20 cellular contexts compared by ENCODE assay signal in the genomic region with DNA sequence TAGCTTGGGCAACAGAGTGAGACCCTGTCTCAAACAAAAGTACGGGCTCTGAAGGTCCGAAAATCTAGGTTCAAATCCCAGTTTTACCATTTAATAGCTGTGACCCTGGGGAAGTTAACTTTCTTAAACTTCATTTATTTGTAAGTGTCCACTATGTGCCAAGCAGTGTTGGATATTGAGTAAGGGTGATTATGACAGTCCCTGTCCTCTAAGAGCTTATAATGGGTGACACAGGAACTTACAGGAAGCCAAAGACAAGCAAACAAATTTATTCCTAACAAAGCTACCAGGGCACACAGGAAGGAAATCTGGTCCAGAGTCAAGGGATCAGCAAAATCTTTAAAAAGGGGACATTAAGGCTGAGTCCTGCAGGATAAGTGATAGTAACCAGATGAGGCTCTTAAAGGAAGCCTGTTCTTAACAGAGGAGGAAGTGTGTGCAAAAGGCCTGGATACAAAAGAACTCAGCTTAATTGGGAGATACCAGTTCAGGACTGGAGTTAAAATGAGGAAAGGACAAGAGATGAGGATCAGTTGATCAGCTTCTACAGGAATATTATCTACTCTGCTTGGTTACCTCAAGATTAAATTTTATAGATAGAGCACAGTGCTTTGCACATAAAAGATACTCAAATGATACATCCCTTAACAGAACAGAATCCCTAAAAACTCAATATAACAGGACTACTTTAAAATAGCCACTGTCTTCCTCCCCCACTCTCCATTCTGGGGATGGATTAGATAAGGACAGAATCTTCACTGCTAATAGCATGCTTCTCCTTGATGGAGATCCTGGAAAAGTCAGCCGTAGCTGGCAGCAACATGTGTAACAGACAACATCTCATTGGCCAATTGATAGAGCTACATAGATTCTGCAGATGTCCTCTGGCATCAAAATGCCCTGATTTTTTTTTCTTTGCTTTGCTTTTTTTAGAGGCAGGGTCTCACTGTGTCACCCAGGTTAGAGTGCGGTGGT. TPM values are rescaled to one million over a fixed set of nuclear protein-coding genes. Genes with fewer than 3 reads are reported as not detected.
DNase-seq lines count a peak whose midpoint lies in the region; ATAC-seq and TF ChIP-seq lines count a peak whose summit lies in the region.
"Had no signal": no experiment of that assay in that cellular context is flagged by ENCODE, and none has a peak within 500 bp of the region (broad histone marks: within the 10 kb centered on the region; RNA-seq: fewer than 3 reads in every experiment).

No MANE protein-coding gene starts in this region.

- H3K27ac ChIP-seq in CD4-positive, CD25-positive, alpha-beta regulatory T cell (ENCODE audit: insufficient read depth, low read length, poor library complexity, severe bottlenecking) = no peak overlapping the region
- H3K27ac ChIP-seq: body of pancreas, C4-2B, dorsolateral prefrontal cortex, esophagus squamous epithelium, testis had no signal

- no peaks in the 10 kb centered on the region for H3K36me3 ChIP-seq in CD4-positive, CD25-positive, alpha-beta regulatory T cell (ENCODE audit: control insufficient read depth, insufficient read depth, low read length)

- no peak overlapping the region for H3K4me3 ChIP-seq in CD4-positive, CD25-positive, alpha-beta regulatory T cell (ENCODE audit: low read depth, low read length)
- no peak overlapping the region for H3K4me3 ChIP-seq in foreskin fibroblast (ENCODE audit: low read depth in 1 of 2, low read length in 2 of 2)
- H3K4me3 ChIP-seq: body of pancreas, esophagus squamous epithelium, MG63, testis had no signal

- ATAC-seq in CD4-positive, CD25-positive, alpha-beta regulatory T cell (ENCODE audit: low read depth in 2 of 2) = no peak
- no peak for ATAC-seq in GM18498 (IDR thresholded peaks at IDR 0.05; ENCODE audit: unreplicated experiment)
- ATAC-seq: body of pancreas, Panc1 had no signal

- H3K4me3 Mint-ChIP-seq in CD4-positive, CD25-positive, alpha-beta regulatory T cell = peak overlapping the region in 1 of 4 donors; percentile 32
- H3K4me3 Mint-ChIP-seq in chondrocyte (ENCODE audit: unreplicated experiment) (no peak overlapping the region), nephron progenitor cell (no peak overlapping the region)
- H3K4me3 Mint-ChIP-seq: activated naive CD4-positive, alpha-beta T cell treated with anti-CD3 and anti-CD28 coated beads, Interleukin-2, amount 10 ng/mL, durations not matched to agents 7 days and 5 days had no signal

- H3K36me3 Mint-ChIP-seq in CD4-positive, CD25-positive, alpha-beta regulatory T cell = peaks cover 23% of the 10 kb centered on the region
- H3K36me3 Mint-ChIP-seq in chondrocyte (ENCODE audit: low read depth) = no peaks in the 10 kb centered on the region
- H3K36me3 Mint-ChIP-seq in nephron progenitor cell (ENCODE audit: low read depth) = peaks cover 30% of the 10 kb centered on the region

- no peaks in the 10 kb centered on the region for H3K27me3 ChIP-seq in CD4-positive, CD25-positive, alpha-beta regulatory T cell (ENCODE audit: control insufficient read depth, insufficient read depth, low read length)
- H3K27me3 ChIP-seq: body of pancreas, dorsolateral prefrontal cortex, esophagus squamous epithelium, MG63, testis had no signal

- in situ Hi-C loops in KBM-7 (cut with MboI; ENCODE audit: low pct_unique_long_range_greater_than_20kb, low sequenced_read_pairs) = no loop called here

- no peaks in the 10 kb centered on the region for H3K27me3 Mint-ChIP-seq in CD4-positive, CD25-positive, alpha-beta regulatory T cell
- H3K27me3 Mint-ChIP-seq in chondrocyte (ENCODE audit: low read depth) = no peaks in the 10 kb centered on the region
- H3K27me3 Mint-ChIP-seq in nephron progenitor cell (ENCODE audit: low read depth, poor library complexity) = peaks cover 2% of the 10 kb centered on the region
- H3K27me3 Mint-ChIP-seq: activated naive CD4-positive, alpha-beta T cell treated with anti-CD3 and anti-CD28 coated beads, Interleukin-2, amount 10 ng/mL, durations not matched to agents 7 days and 5 days had no signal

- DNase-seq in CD4-positive, CD25-positive, alpha-beta regulatory T cell = no peak
- DNase-seq in KBM-7 = peak; percentile 38
- no peak for DNase-seq in chondrocyte (ENCODE audit: low spot score)
- DNase-seq in nephron progenitor cell = no peak
- DNase-seq in RKO (ENCODE audit: low spot score) = no peak
- DNase-seq in foreskin fibroblast = no peak
- DNase-seq: activated naive CD4-positive, alpha-beta T cell treated with anti-CD3 and anti-CD28 coated beads, Interleukin-2, amount 10 ng/mL, durations not matched to agents 7 days and 5 days; body of pancreas; DND-41; dorsolateral prefrontal cortex; esophagus squamous epithelium; head of caudate nucleus; MG63; NCI-H2107; NCI-H526; occipital lobe; testis had no signal

- H3K4me1 Mint-ChIP-seq in CD4-positive, CD25-positive, alpha-beta regulatory T cell = peaks cover 28 to 82% (median 53%) of the 10 kb centered on the region in 4 donors
- H3K4me1 Mint-ChIP-seq in chondrocyte (ENCODE audit: low read depth) (peaks cover 43% of the 10 kb centered on the region), nephron progenitor cell (peaks cover 13% of the 10 kb centered on the region)

- no peaks in the 10 kb centered on the region for H3K9me3 ChIP-seq in CD4-positive, CD25-positive, alpha-beta regulatory T cell (ENCODE audit: control insufficient read depth in 2 of 2, low read length in 2 of 2)
- H3K9me3 ChIP-seq: body of pancreas, esophagus squamous epithelium, MG63, testis had no signal

- no peak for TF ChIP-seq CTCF in chondrocyte (IDR thresholded peaks at IDR 0.05)
- TF ChIP-seq CTCF in nephron progenitor cell (IDR thresholded peaks at IDR 0.05) = no peak
- no peak for TF ChIP-seq CTCF in foreskin fibroblast (IDR thresholded peaks at IDR 0.05; ENCODE audit: low read depth, low read length)

- H3K9me3 Mint-ChIP-seq in CD4-positive, CD25-positive, alpha-beta regulatory T cell = no peaks in the 10 kb centered on the region
- no peaks in the 10 kb centered on the region for H3K9me3 Mint-ChIP-seq in chondrocyte (ENCODE audit: low read depth)
- no peaks in the 10 kb centered on the region for H3K9me3 Mint-ChIP-seq in nephron progenitor cell
- H3K9me3 Mint-ChIP-seq: activated naive CD4-positive, alpha-beta T cell treated with anti-CD3 and anti-CD28 coated beads, Interleukin-2, amount 10 ng/mL, durations not matched to agents 7 days and 5 days had no signal

- H3K27ac Mint-ChIP-seq in CD4-positive, CD25-positive, alpha-beta regulatory T cell = peak overlapping the region in 2 of 3 donors; percentile 9 to 33
- H3K27ac Mint-ChIP-seq in chondrocyte (ENCODE audit: unreplicated experiment) = peak overlapping the region; percentile 2
- H3K27ac Mint-ChIP-seq in nephron progenitor cell = peak overlapping the region; percentile 43
- H3K27ac Mint-ChIP-seq: activated naive CD4-positive, alpha-beta T cell treated with anti-CD3 and anti-CD28 coated beads, Interleukin-2, amount 10 ng/mL, durations not matched to agents 7 days and 5 days had no signal

- peaks cover 40% of the 10 kb centered on the region for H3K4me1 ChIP-seq in CD4-positive, CD25-positive, alpha-beta regulatory T cell (ENCODE audit: control insufficient read depth, insufficient read depth, low read length, poor library complexity, severe bottlenecking)

RNA-seq across cellular contexts. Expression of a gene that starts 6.1 kb away (rescaled TPM):
- 60.7 TPM for total RNA-seq in CD4-positive, CD25-positive, alpha-beta regulatory T cell
- 100 to 1,000 TPM; 193 to 226 (median 206) TPM for polyA plus RNA-seq in CD4-positive, CD25-positive, alpha-beta regulatory T cell
- 172 to 178 TPM (median 173 TPM) in 3 replicates for total RNA-seq in chondrocyte

RNA-seq across cellular contexts. Expression of a gene that starts 40.1 kb away (rescaled TPM):
- 3.6 TPM for total RNA-seq in CD4-positive, CD25-positive, alpha-beta regulatory T cell
- polyA plus RNA-seq in CD4-positive, CD25-positive, alpha-beta regulatory T cell = 1 to 10 TPM in 3 of 4 donors, under 1 TPM in 1; 0.55 to 4.4 (median 1.8) TPM
- total RNA-seq in chondrocyte = 5.9 to 9.0 TPM (median 8.1 TPM) in 3 replicates
